Comparison of ENCODE assay signal across 10 cellular contexts in the genomic region with DNA sequence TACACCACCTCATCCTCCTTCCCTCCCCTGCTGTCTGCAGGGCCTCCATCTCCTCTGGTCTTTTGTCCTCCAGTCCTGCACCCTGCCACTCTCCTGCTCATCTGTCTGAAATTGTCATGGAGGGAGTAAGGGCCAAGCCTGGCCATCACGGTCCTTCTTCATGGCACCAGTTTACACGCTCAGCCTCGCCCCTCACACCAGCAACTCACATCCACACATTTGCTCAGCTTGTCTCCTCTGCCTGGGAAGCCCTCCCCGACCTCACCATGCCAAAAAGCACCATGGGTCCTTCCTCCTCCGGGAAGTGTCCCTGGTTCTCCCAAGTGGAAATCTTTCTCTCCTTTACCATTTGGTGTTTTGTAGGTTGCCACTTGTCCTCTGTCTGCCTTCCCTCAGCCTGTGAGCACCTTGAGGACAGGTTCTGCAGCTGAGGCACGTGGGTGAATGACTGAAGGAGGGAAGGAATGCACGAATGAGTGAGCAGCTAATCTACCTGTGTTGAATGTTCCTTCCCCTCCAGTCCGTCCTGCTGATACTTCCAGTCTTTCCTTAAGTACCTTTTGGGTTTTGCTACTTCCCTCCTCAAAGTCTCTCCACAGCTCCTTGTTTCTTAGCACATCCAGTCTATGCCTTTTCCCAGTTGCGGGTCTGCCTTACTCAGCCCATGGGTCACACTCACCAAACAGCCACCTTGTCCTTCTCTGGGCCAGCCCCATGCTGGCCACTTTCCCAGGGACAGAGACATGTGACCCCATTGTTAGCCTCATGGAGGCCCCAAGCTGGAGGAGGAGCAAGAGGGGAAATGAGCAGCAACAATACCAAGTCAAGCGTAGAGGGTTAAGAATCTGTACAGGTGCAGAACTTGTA. TPM values are rescaled to one million over a fixed set of nuclear protein-coding genes. Genes with fewer than 3 reads are reported as not detected.
DNase-seq lines count a peak whose midpoint lies in the region; ATAC-seq, FAIRE-seq and TF ChIP-seq lines count a peak whose summit lies in the region.
"Had no signal": no experiment of that assay in that cellular context is flagged by ENCODE, and none has a peak within 500 bp of the region (broad histone marks: within the 10 kb centered on the region; RNA-seq: fewer than 3 reads in every experiment).

No MANE protein-coding gene starts in this region.

- no peaks in the 10 kb centered on the region for H3K9me3 ChIP-seq in A549
- no peaks in the 10 kb centered on the region for H3K9me3 ChIP-seq in GM12878 (replicated peaks; ENCODE audit: control insufficient read depth, insufficient read depth, low read length)
- H3K9me3 ChIP-seq in BE2C: no peaks in the 10 kb centered on the region
- H3K9me3 ChIP-seq: Peyer's patch had no signal

- peaks cover 6% of the 10 kb centered on the region for H3K27me3 Mint-ChIP-seq in HFFc6 (ENCODE audit: insufficient read depth)

- H3K4me2 ChIP-seq in A549 (peak overlapping the region; percentile 93), GM12878 (ENCODE audit: control insufficient read depth, insufficient read depth) (peak overlapping the region; percentile 93; the same call in 1 of the 2 replicates)

- POLR2A ChIA-PET in A549 (lab: Yijun Ruan, JAX): no interaction called here
- POLR2A ChIA-PET in GM12878 (lab: Charles Lee): interaction anchor here (0.7 to 2.0 kb wide), 4 partner anchors 8 to 194 kb away, joined by 3 to 5 read pairs (median 4); a partner anchor contains a TSS

- no peak overlapping the region for H3K4me3 ChIP-seq in A549
- H3K4me3 ChIP-seq in GM12878: no peak overlapping the region
- no peak overlapping the region for H3K4me3 ChIP-seq in BE2C (ENCODE audit: low read depth, low read length)
- H3K4me3 ChIP-seq: Peyer's patch had no signal

- 0 out of 2 replicates have a peak overlapping the region, but pooled peaks have one; percentile 6 for H3K4me3 Mint-ChIP-seq in HFFc6

- TF ChIP-seq CTCF in A549 (IDR thresholded peaks at IDR 0.05) (no peak), HFFc6 (IDR thresholded peaks at IDR 0.05) (no peak), GM12878 (IDR thresholded peaks at IDR 0.05 in 2 of 3, conservative IDR thresholded peaks at IDR 0.05 in 1 of 3; ENCODE audit: control insufficient read depth in 2 of 3, extremely low read depth in 1 of 3, insufficient read depth in 1 of 3, low read depth in 3 of 3, low read length in 3 of 3) (no peak), omental fat pad (IDR thresholded peaks at IDR 0.05) (no peak), BE2C (IDR thresholded peaks at IDR 0.05; ENCODE audit: low read depth, low read length) (no peak)

- H3K27ac Mint-ChIP-seq in HFFc6: peak overlapping the region; percentile 52

- intact Hi-C loops in GM12878 (cut with micrococcal nuclease; ENCODE audit: unreplicated experiment): no loop called here

- H3K27ac ChIP-seq in A549 (peak overlapping the region; percentile 87 to 88), GM12878 (ENCODE audit: control insufficient read depth, insufficient read depth) (no peak overlapping the region)
- H3K27ac ChIP-seq: Peyer's patch had no signal

- TF ChIP-seq RAD21 in A549 (conservative IDR thresholded peaks at IDR 0.05 in 1 of 2, IDR thresholded peaks at IDR 0.05 in 1 of 2): no peak
- TF ChIP-seq RAD21 in GM12878 (IDR thresholded peaks at IDR 0.05; ENCODE audit: insufficient read depth, low read depth, low read length): no peak

- H3K36me3 Mint-ChIP-seq in HFFc6 (ENCODE audit: low read depth): peaks cover 8% of the 10 kb centered on the region

- no peak for FAIRE-seq in A549 (lab: Jason Lieb, UNC)
- FAIRE-seq in GM12878 (lab: Jason Lieb, UNC): peak; percentile 44

- H3K27me3 ChIP-seq in GM12878 (replicated peaks in 1 of 2; ENCODE audit: control insufficient read depth in 2 of 2, insufficient read depth in 2 of 2, low read length in 1 of 2): no peaks in the 10 kb centered on the region
- H3K27me3 ChIP-seq in BE2C: no peaks in the 10 kb centered on the region
- H3K27me3 ChIP-seq: Peyer's patch had no signal

- H2AFZ ChIP-seq in GM12878 (ENCODE audit: control insufficient read depth, low read depth, low read length): peak overlapping the region; percentile 53

- peaks cover 62% of the 10 kb centered on the region for H3K4me1 ChIP-seq in A549
- H3K4me1 ChIP-seq in GM12878 (ENCODE audit: control insufficient read depth, insufficient read depth, low read length): peaks cover 25% of the 10 kb centered on the region
- H3K4me1 ChIP-seq in BE2C: peaks cover 9% of the 10 kb centered on the region

- H3K36me3 ChIP-seq in GM12878 (ENCODE audit: control insufficient read depth in 2 of 2, insufficient read depth in 2 of 2, low read length in 1 of 2) (peaks cover 0 to under 1% of the 10 kb centered on the region in 2 experiments; a peak in 1 of 4 replicates), BE2C (no peaks in the 10 kb centered on the region)
- H3K36me3 ChIP-seq: Peyer's patch had no signal

- H3K4me1 Mint-ChIP-seq in HFFc6 (ENCODE audit: low read depth): peaks cover 57% of the 10 kb centered on the region

- H4K20me1 ChIP-seq in GM12878 (ENCODE audit: control insufficient read depth, insufficient read depth): peaks cover 5% of the 10 kb centered on the region; the same call in 1 of the 2 replicates

- TF ChIP-seq POLR2A in A549 (IDR thresholded peaks at IDR 0.05; ENCODE audit: low read length) (no peak), GM12878 (IDR thresholded peaks at IDR 0.05; ENCODE audit: low read depth, low read length) (no peak)

- DNase-seq in A549 (ENCODE audit: low read depth in 1 of 2, low spot score in 1 of 2) (no peak), HFFc6 (no peak), GM12878 (ENCODE audit: low read depth, low spot score) (no peak), midbrain (lab: John Stamatoyannopoulos, UW) (peak; percentile 88), omental fat pad (ENCODE audit: low spot score) (no peak), BE2C (no peak), GOT3 (lab: John Stamatoyannopoulos, UW) (no peak)
- DNase-seq: Peyer's patch; stimulated activated CD4-positive, alpha-beta T cell treated with anti-CD3 and anti-CD28 coated beads, Interleukin-4, amount 100 ng/mL, for 24 hours had no signal

- 93% methylated on average over 10 of the region's 10 CpGs for WGBS in A549 (ENCODE audit: missing lambda C conversion rate)
- 66% methylated on average over 10 of the region's 10 CpGs for WGBS in GM12878 (ENCODE audit: insufficient coverage, insufficient replicate concordance, low lambda C conversion rate, missing lambda C conversion rate)

- no peak for ATAC-seq in A549
- no peak for ATAC-seq in GM12878
- ATAC-seq in omental fat pad (ENCODE audit: low FRiP score): no peak
- ATAC-seq in GM19351 (IDR thresholded peaks at IDR 0.05; ENCODE audit: unreplicated experiment): no peak

- no peak for TF ChIP-seq EP300 in A549 (IDR thresholded peaks at IDR 0.05)
- no peak for TF ChIP-seq EP300 in GM12878 (IDR thresholded peaks at IDR 0.05; ENCODE audit: borderline replicate concordance in 1 of 2, control insufficient read depth in 1 of 2, low read depth in 2 of 2, low read length in 2 of 2)

- SMC1A ChIA-PET in GM12878 (lab: Charles Lee; ENCODE audit: uncharacterized antibody, unreplicated experiment): interaction anchor here (1.5 to 2.3 kb wide), 3 partner anchors 8 to 113 kb away, joined by 4 to 11 read pairs (median 8); no protein-coding TSS in a partner anchor

- no TSS peak for BruUV-seq in GM12878 (replicated peaks; lab: Mats Ljungman, UMichigan)

- peaks cover 36% of the 10 kb centered on the region for H3K79me2 ChIP-seq in GM12878 (ENCODE audit: control insufficient read depth, insufficient read depth, low read length)

- CTCF ChIA-PET in A549 (lab: Yijun Ruan, JAX): interaction anchor here (2.4 kb wide), 1 partner anchor 38 kb away, joined by 11 read pairs; no protein-coding TSS in a partner anchor
- CTCF ChIA-PET in GM12878 (lab: Yijun Ruan, JAX): interaction anchor here (0.7 to 3.4 kb wide), 3 partner anchors 38 to 112 kb away, joined by 6 to 17 read pairs (median 13); no protein-coding TSS in a partner anchor

- H3K9me3 Mint-ChIP-seq in HFFc6: no peaks in the 10 kb centered on the region

- in situ Hi-C loops in GM12878 (cut with MboI): no loop called here

- RAD21 ChIA-PET in GM12878 (lab: Charles Lee; ENCODE audit: unreplicated experiment): interaction anchor here (1.0 to 1.5 kb wide), 5 partner anchors 17 to 636 kb away, joined by 3 to 8 read pairs (median 4); no protein-coding TSS in a partner anchor

- peak overlapping the region; percentile 8; the same call in 1 of the 2 replicates for H3K9ac ChIP-seq in GM12878 (ENCODE audit: control insufficient read depth, insufficient read depth, low read length)

TF ChIP-seq in A549, 52 proteins besides CTCF, POLR2A, EP300 and RAD21 (continues in another document):
- TF ChIP-seq HDAC2 (IDR thresholded peaks at IDR 0.05): no peak

TF ChIP-seq in GM12878, 131 proteins besides CTCF, POLR2A, EP300 and RAD21 (continues in another document):
- no peak for TF ChIP-seq BACH1 (IDR thresholded peaks at IDR 0.05; ENCODE audit: borderline replicate concordance)
- no peak for TF ChIP-seq JUND (IDR thresholded peaks at IDR 0.05; ENCODE audit: low read depth, low read length)

RNA-seq across cellular contexts. Expression of a gene that starts 2.3 kb away (rescaled TPM):
- 106 and 107 TPM in 2 replicates for polyA plus RNA-seq in A549 (2011; rRNA removed)
- 118 and 141 TPM in 2 replicates for polyA plus RNA-seq in A549 (2012; cell fraction: cytosol; rRNA removed)
- 397 and 557 TPM in 2 replicates for polyA plus RNA-seq in A549 (2012; cell fraction: nucleus; rRNA removed)
- polyA plus RNA-seq in A549 (2017; fragmentation: RNase III; extraction: RNeasy Plus Mini Kit Qiagen cat#74134 plus additional on column Dnase treatment): 103 to 137 TPM (median 124 TPM) in 3 replicates
- polyA minus RNA-seq in A549 (2011; rRNA and poly(A)+ RNA removed): 122 and 160 TPM in 2 replicates
- 100 to 1,000 TPM in 4 of 6 experiments, 10 to 100 TPM in 2; 89.7 to 174 (median 105) TPM for total RNA-seq in HFFc6 (2021; fragmentation: NEBNext Ultra II Directional; extraction: Animal tissue kit (Norgen Biotek cat#: 25700))
- total RNA-seq in GM12878 (2013; cell fraction: nucleolus; rRNA removed): 231 and 256 TPM in 2 replicates
- total RNA-seq in GM12878 (2014; rRNA removed): 51.6 and 59.6 TPM in 2 replicates
- 21.1 and 21.9 TPM in 2 replicates for total RNA-seq in GM12878 (2014; rRNA removed; fragmentation: Illumina TruSeq; extraction: Trizol)
- 59.5 and 62.7 TPM in 2 replicates for total RNA-seq in GM12878 (2021)
- 14.2 TPM for polyA plus RNA-seq in GM12878 (2011; ENCODE audit: low read depth)
- polyA plus RNA-seq in GM12878 (2011; rRNA removed): 24.6 and 61.0 TPM in 2 replicates
- polyA plus RNA-seq in GM12878 (2011; cell fraction: cytosol; rRNA removed): 65.0 and 66.9 TPM in 2 replicates
- 133 and 156 TPM in 2 replicates for polyA plus RNA-seq in GM12878 (2011; cell fraction: nucleus; rRNA removed)
- 31.0 and 72.3 TPM in 2 replicates for polyA plus RNA-seq in GM12878 (2012)
- polyA plus RNA-seq in GM12878 (2014; fragmentation: Illumina TruSeq; extraction: Trizol): 19.1 and 24.0 TPM in 2 replicates
- polyA plus RNA-seq in GM12878 (2014; fragmentation: Nextera tagmentation; extraction: Ambion mirVana): 1 to 10 TPM; 5.7 to 8.2 TPM
- 28.7 and 29.0 TPM in 2 replicates for polyA plus RNA-seq in GM12878 (2014; rRNA removed)
- 10 to 100 TPM; 65.2 to 66.0 TPM for polyA plus RNA-seq in GM12878 (2016; fragmentation: Nextera tagmentation; extraction: Ambion mirVana)
- 75.2 and 106 TPM in 2 replicates for polyA minus RNA-seq in GM12878 (2011; rRNA and poly(A)+ RNA removed)
- polyA minus RNA-seq in GM12878 (2011; cell fraction: cytosol; rRNA and poly(A)+ RNA removed): 35.3 and 45.0 TPM in 2 replicates
- 71.8 and 100 TPM in 2 replicates for polyA minus RNA-seq in GM12878 (2011; cell fraction: nucleus; rRNA and poly(A)+ RNA removed)
- 10 to 100 TPM; 13.4 to 71.5 (median 48.0) TPM for total RNA-seq in omental fat pad
- 40.9 TPM for polyA plus RNA-seq in BE2C (2012; ENCODE audit: insufficient read depth, insufficient read length, low read depth)
